In genomic region chr3:180321534-180321933, GRCh38 we compare ENCODE assay signal across 19 cellular contexts.
DNase-seq lines count a peak whose midpoint lies in the region; ATAC-seq and TF ChIP-seq lines count a peak whose summit lies in the region.
"Had no signal": no experiment of that assay in that cellular context is flagged by ENCODE, and none has a peak within 500 bp of the region (broad histone marks: within the 10 kb centered on the region; RNA-seq: fewer than 3 reads in every experiment).

No MANE protein-coding gene starts in this region.

- no peaks in the 10 kb centered on the region for H3K9me2 ChIP-seq in PC-3 (replicated peaks; ENCODE audit: low read length)

- CTCF ChIA-PET in PC-3 (lab: Charles Lee): no interaction called here

- no peaks in the 10 kb centered on the region for H3F3A ChIP-seq in PC-3 (ENCODE audit: low read length, unreplicated experiment)

- no peak overlapping the region for H3K4me2 ChIP-seq in PC-3 (ENCODE audit: low read length)
- H3K4me2 ChIP-seq: A549; BLaER1 treated with 17β-estradiol and CSF1 and Interleukin-3, amounts not matched to agents 10 nM and 100 nM had no signal

- no peaks in the 10 kb centered on the region for H3K27me3 ChIP-seq in PC-3 (ENCODE audit: low read length)
- H3K27me3 ChIP-seq: BLaER1 treated with 17β-estradiol and CSF1 and Interleukin-3, amounts not matched to agents 10 nM and 100 nM had no signal

- H3K36me3 ChIP-seq in PC-3 (ENCODE audit: low read depth, low read length): no peaks in the 10 kb centered on the region
- H3K36me3 ChIP-seq: BLaER1 treated with 17β-estradiol and CSF1 and Interleukin-3, amounts not matched to agents 10 nM and 100 nM had no signal

- no peak overlapping the region for H3K4me3 ChIP-seq in PC-3 (ENCODE audit: low read length)
- H3K4me3 ChIP-seq: A549; BLaER1 treated with 17β-estradiol and CSF1 and Interleukin-3, amounts not matched to agents 10 nM and 100 nM had no signal

- ATAC-seq in GM19025 (IDR thresholded peaks at IDR 0.05; ENCODE audit: low read depth, unreplicated experiment) (peak; percentile 65), GM19351 (IDR thresholded peaks at IDR 0.05; ENCODE audit: unreplicated experiment) (peak; percentile 66), HG02938 (IDR thresholded peaks at IDR 0.05; ENCODE audit: unreplicated experiment) (peak; percentile 48), HG03432 (IDR thresholded peaks at IDR 0.05; ENCODE audit: unreplicated experiment) (peak; percentile 57), PC-3 (no peak)
- ATAC-seq: A549; CD8-positive, alpha-beta T cell had no signal

- H3K79me2 ChIP-seq in PC-3 (ENCODE audit: low read length): no peaks in the 10 kb centered on the region

- intact Hi-C loops in PC-3 (cut with micrococcal nuclease): no loop called here

- no peaks in the 10 kb centered on the region for H3K9me3 ChIP-seq in PC-3 (ENCODE audit: low read length)
- H3K9me3 ChIP-seq: A549; BLaER1 treated with 17β-estradiol and CSF1 and Interleukin-3, amounts not matched to agents 10 nM and 100 nM; Caco-2 had no signal

- no peak for TF ChIP-seq CTCF in PC-3 (conservative IDR thresholded peaks at IDR 0.05; ENCODE audit: low read depth, low read length)

- POLR2A ChIA-PET in PC-3 (lab: Charles Lee; ENCODE audit: unreplicated experiment): no interaction called here

- no peaks in the 10 kb centered on the region for H4K20me1 ChIP-seq in PC-3 (ENCODE audit: low read length)
- H4K20me1 ChIP-seq: BLaER1 treated with 17β-estradiol and CSF1 and Interleukin-3, amounts not matched to agents 10 nM and 100 nM had no signal

- H3K27ac ChIP-seq in PC-3 (ENCODE audit: low read length): no peak overlapping the region
- H3K27ac ChIP-seq: 22Rv1; A549; BLaER1 treated with 17β-estradiol and CSF1 and Interleukin-3, amounts not matched to agents 10 nM and 100 nM; C4-2B had no signal

- DNase-seq in SIG-M5 (lab: John Stamatoyannopoulos, UW) (no peak), PC-3 (no peak), kidney tubule cell (ENCODE audit: low spot score) (no peak)
- DNase-seq in stimulated activated CD4-positive, alpha-beta T cell treated with anti-CD3 and anti-CD28 coated beads, Interleukin-12 subunit alpha, Interleukin-12 subunit beta, amount 100 ng/mL, for 4 hours: no peak
- DNase-seq: AML-193; Caco-2; Calu3; CD4-positive, alpha-beta T cell; CD8-positive, alpha-beta T cell; DMS79 treated with DMSO at 0.1 percent for 48 hours; GF-D8 had no signal

- peaks cover 20% of the 10 kb centered on the region for H3K4me1 ChIP-seq in PC-3 (ENCODE audit: insufficient read depth, low read length)
- H3K4me1 ChIP-seq: A549, Caco-2 had no signal

- H2AFZ ChIP-seq in PC-3 (ENCODE audit: low read length): no peak overlapping the region

- H3K9ac ChIP-seq in PC-3 (ENCODE audit: low read length): no peak overlapping the region
- H3K9ac ChIP-seq: BLaER1 treated with 17β-estradiol and CSF1 and Interleukin-3, amounts not matched to agents 10 nM and 100 nM had no signal

- BruUV-seq in PC-3 (replicated peaks; lab: Mats Ljungman, UMichigan): no TSS peak
